In genomic region chr1:207751463-207751789, GRCh38 we compare ENCODE assay signal across 8 cellular contexts. TPM values are rescaled to one million over a fixed set of nuclear protein-coding genes. Genes with fewer than 3 reads are reported as not detected.
A peak's percentile ranks its signal among the peaks of the same experiment; 100 is the strongest.
DNase-seq lines count a peak whose midpoint lies in the region; ATAC-seq, FAIRE-seq and TF ChIP-seq lines count a peak whose summit lies in the region.
"Not testable (repeated sequence)": the region's sequence is repeated elsewhere in the genome, so short reads cannot be mapped to it uniquely, and the experiment has no call there.

No MANE protein-coding gene starts in this region.

- H3K9ac ChIP-seq in K562 (ENCODE audit: insufficient read depth in 1 of 2, low read depth in 2 of 2, low read length in 2 of 2) (peak overlapping the region; percentile 83 to 99), smooth muscle cell (ENCODE audit: low read depth) (peak overlapping the region; percentile 34)

- not testable (repeated sequence) for H3F3A ChIP-seq in smooth muscle cell (ENCODE audit: low read depth)

- TF ChIP-seq EP300 in K562 (IDR thresholded peaks at IDR 0.05; ENCODE audit: low read length): not testable (repeated sequence)

- CTCF ChIA-PET in AG04450 (lab: Charles Lee): interaction anchor here (1.5 kb wide), 1 partner anchor 46 kb away, joined by 14 read pairs; no protein-coding TSS in a partner anchor
- CTCF ChIA-PET in K562 (lab: Yijun Ruan, JAX; ENCODE audit: low intra/inter-chr PET ratio): not testable (repeated sequence)

- H3K27me3 ChIP-seq in AG04450 (ENCODE audit: control insufficient read depth, insufficient read depth, low read length); K562 (ENCODE audit: control insufficient read depth in 2 of 2, insufficient read depth in 2 of 2, low read length in 2 of 2); mononuclear cell (ENCODE audit: insufficient read depth, low read length); smooth muscle cell (ENCODE audit: low read depth): not testable (repeated sequence)

- TF ChIP-seq CTCF in AG04450 (IDR thresholded peaks at IDR 0.05; ENCODE audit: low read depth, low read length); K562 (IDR thresholded peaks at IDR 0.05 in 2 of 3, conservative IDR thresholded peaks at IDR 0.05 in 1 of 3; ENCODE audit: insufficient read depth in 2 of 3, low read depth in 1 of 3, low read length in 3 of 3); fibroblast of villous mesenchyme (IDR thresholded peaks at IDR 0.05; ENCODE audit: insufficient read depth, low read depth, low read length); smooth muscle cell (IDR thresholded peaks at IDR 0.05; ENCODE audit: borderline replicate concordance, insufficient read depth, poor library complexity, severe bottlenecking): not testable (repeated sequence)

- peaks cover 61% of the 10 kb centered on the region for H3K4me1 Mint-ChIP-seq in T-helper 17 cell

- in situ Hi-C loops in K562 (cut with MboI): not testable (repeated sequence)

- H3K79me2 ChIP-seq in K562 (ENCODE audit: control insufficient read depth, insufficient read depth, low read length) (peaks cover 86% of the 10 kb centered on the region), smooth muscle cell (ENCODE audit: low read depth) (peaks cover 43% of the 10 kb centered on the region)

- TF ChIP-seq POLR2A in K562 (conservative IDR thresholded peaks at IDR 0.05): not testable (repeated sequence)

- BruUV-seq in K562 (replicated peaks; lab: Mats Ljungman, UMichigan): TSS peak; percentile 92

- not testable (repeated sequence) for FAIRE-seq in K562 (lab: Jason Lieb, UNC)

- H4K20me1 ChIP-seq in K562 (replicated peaks; ENCODE audit: control insufficient read depth, insufficient read depth, low read length) (peaks cover 33% of the 10 kb centered on the region; the same call in 1 of the 2 replicates), smooth muscle cell (ENCODE audit: low read depth) (peaks cover 41% of the 10 kb centered on the region)

- ATAC-seq in GM19438 (IDR thresholded peaks at IDR 0.05; ENCODE audit: low read depth, unreplicated experiment) (peak; percentile 8), HG03571 (IDR thresholded peaks at IDR 0.05; ENCODE audit: unreplicated experiment) (peak; percentile 2), K562 (peak; percentile 2)
- not testable (repeated sequence) for ATAC-seq in T-helper 17 cell

- not testable (repeated sequence) for H3K9me1 ChIP-seq in K562 (ENCODE audit: control insufficient read depth, insufficient read depth, low read length)

- H2AFZ ChIP-seq in K562 (ENCODE audit: low read depth, low read length) (peak overlapping the region; percentile 79), smooth muscle cell (ENCODE audit: low read depth) (peak overlapping the region; percentile 79)

- H3K4me2 ChIP-seq in K562 (ENCODE audit: insufficient read depth, low read length): peak overlapping the region; percentile 95
- peak overlapping the region; percentile 98 for H3K4me2 ChIP-seq in smooth muscle cell

- H3K27ac Mint-ChIP-seq in T-helper 17 cell: peak overlapping the region; percentile 98

- H3K9me3 ChIP-seq in AG04450 (ENCODE audit: control insufficient read depth, insufficient read depth, low read length); T-helper 17 cell (ENCODE audit: control insufficient read depth, low read length, poor library complexity, severe bottlenecking); K562 (replicated peaks; ENCODE audit: control insufficient read depth, insufficient read depth, low read depth, low read length); mononuclear cell (ENCODE audit: low read depth, low read length); smooth muscle cell (replicated peaks; ENCODE audit: low read depth): not testable (repeated sequence)

- H3K4me1 ChIP-seq in K562 (replicated peaks in 1 of 2; ENCODE audit: control insufficient read depth in 2 of 2, insufficient read depth in 2 of 2, low read length in 2 of 2) (peaks cover 33 to 62% of the 10 kb centered on the region in 2 experiments), mononuclear cell (ENCODE audit: insufficient read depth, low read length) (peaks cover 48% of the 10 kb centered on the region), smooth muscle cell (ENCODE audit: low read depth) (peaks cover 22% of the 10 kb centered on the region)

- POLR2A ChIA-PET in AG04450 (lab: Yijun Ruan, JAX): interaction anchor here (0.7 kb wide), 1 partner anchor 116 kb away, joined by 3 read pairs; no protein-coding TSS in a partner anchor
- POLR2A ChIA-PET in K562 (lab: Yijun Ruan, JAX): interaction anchor here (2.0 kb wide), 1 partner anchor 12 kb away, joined by 13 read pairs; no protein-coding TSS in a partner anchor

- not testable (repeated sequence) for H3K27me3 Mint-ChIP-seq in T-helper 17 cell

- intact Hi-C loops in K562 (cut with micrococcal nuclease): loop anchor here (5.0 kb wide), 1 partner anchor 104 kb away; the partner anchor contains the start of gene CR1L

- H3K4me3 Mint-ChIP-seq in T-helper 17 cell: peak overlapping the region; percentile 100

- not testable (repeated sequence) for TF ChIP-seq RAD21 in K562 (CRISPR knock-in tag; conservative IDR thresholded peaks at IDR 0.05 in 1 of 2, IDR thresholded peaks at IDR 0.05 in 1 of 2)

- under 1% methylated on average over 7 of the region's 7 CpGs for WGBS in K562 (ENCODE audit: insufficient coverage, low coverage, missing lambda C conversion rate)
- 12% methylated on average over 7 of the region's 7 CpGs for WGBS in smooth muscle cell (ENCODE audit: low lambda C conversion rate)

- H3K27ac ChIP-seq in AG04450 (ENCODE audit: low read depth, low read length): peak overlapping the region; percentile 61
- peak overlapping the region; percentile 80 for H3K27ac ChIP-seq in K562 (ENCODE audit: extremely low read depth, low read depth, low read length)
- H3K27ac ChIP-seq in smooth muscle cell (ENCODE audit: low read depth): peak overlapping the region; percentile 77

- peaks cover 15% of the 10 kb centered on the region; the same call in 2 of the 3 replicates for H3K36me3 ChIP-seq in K562 (ENCODE audit: control insufficient read depth, insufficient read depth, low read length)
- H3K36me3 ChIP-seq in smooth muscle cell (ENCODE audit: low read depth): not testable (repeated sequence)

- DNase-seq in AG04450 (ENCODE audit: low read depth, low spot score); T-helper 17 cell; K562 (ENCODE audit: extremely low read depth in 1 of 4, low spot score in 3 of 4); fibroblast of villous mesenchyme (ENCODE audit: low read depth); smooth muscle cell (lab: John Stamatoyannopoulos, UW; ENCODE audit: unreplicated experiment): not testable (repeated sequence)

- H3K36me3 Mint-ChIP-seq in T-helper 17 cell (ENCODE audit: low read depth): not testable (repeated sequence)

- H3K4me3 ChIP-seq in AG04450 (ENCODE audit: low read depth, low read length): peak overlapping the region; percentile 96
- peak overlapping the region; percentile 92 for H3K4me3 ChIP-seq in K562
- H3K4me3 ChIP-seq in fibroblast of villous mesenchyme (ENCODE audit: low read depth, low read length): peak overlapping the region; percentile 95
- peak overlapping the region; percentile 68 for H3K4me3 ChIP-seq in mononuclear cell (ENCODE audit: low read length)
- peak overlapping the region; percentile 86 for H3K4me3 ChIP-seq in smooth muscle cell

TF ChIP-seq in K562, 482 proteins besides CTCF, POLR2A, EP300 and RAD21 (continues in another document):
- TF ChIP-seq ZNF436 (CRISPR knock-in tag; IDR thresholded peaks at IDR 0.05): 0 out of 2 replicates have a peak, but pooled peaks have one; percentile 20
- peak; percentile 75 for TF ChIP-seq ZNF75A (CRISPR knock-in tag; IDR thresholded peaks at IDR 0.05)
- TF ChIP-seq SMAD3 (CRISPR knock-in tag; conservative IDR thresholded peaks at IDR 0.05): peak; percentile 68; the same call in 1 of the 2 replicates
- peak; percentile 34; the same call in 1 of the 2 replicates for TF ChIP-seq ERF (CRISPR knock-in tag; IDR thresholded peaks at IDR 0.05)
- peak; percentile 69 for TF ChIP-seq DMBX1 (CRISPR knock-in tag; IDR thresholded peaks at IDR 0.05; ENCODE audit: borderline replicate concordance)
- TF ChIP-seq TRIM24 (IDR thresholded peaks at IDR 0.05): 0 out of 4 replicates have a peak, but pooled peaks of 1 of the 2 experiments have one; percentile 7

RNA-seq across cellular contexts. Expression of gene CD46, which starts 0.4 kb away (rescaled TPM):
- polyA plus RNA-seq in AG04450 (2011; rRNA removed): 112 and 148 TPM in 2 replicates
- polyA minus RNA-seq in AG04450 (2011; rRNA and poly(A)+ RNA removed): 25.4 and 60.6 TPM in 2 replicates
- total RNA-seq in T-helper 17 cell: 100 to 1,000 TPM; 114 to 133 TPM
- total RNA-seq in K562 (2011; cell fraction: chromatin; rRNA removed; ENCODE audit: low replicate concordance): 356 and 908 TPM in 2 replicates
- total RNA-seq in K562 (2011; cell fraction: nucleolus; rRNA removed): 170 and 219 TPM in 2 replicates
- total RNA-seq in K562 (2011; cell fraction: nucleoplasm; rRNA removed): 411 and 563 TPM in 2 replicates
- 87.9 and 94.5 TPM in 2 replicates for total RNA-seq in K562 (2014; rRNA removed)
- 156 and 168 TPM in 2 replicates for total RNA-seq in K562 (2014; rRNA removed; fragmentation: Illumina TruSeq; extraction: Trizol)
- total RNA-seq in K562 (2015; rRNA removed; fragmentation: Illumina TruSeq; extraction: Trizol): 126 and 151 TPM in 2 replicates
- 143 and 156 TPM in 2 replicates for total RNA-seq in K562 (2021)
- 374 and 391 TPM in 2 replicates for polyA plus RNA-seq in K562 (2011; rRNA removed)
- polyA plus RNA-seq in K562 (2011; cell fraction: cytosol; rRNA removed): 28.4 and 93.7 TPM in 2 replicates
- polyA plus RNA-seq in K562 (2011; cell fraction: nucleus; rRNA removed): 370 and 950 TPM in 2 replicates
- 91.8 and 133 TPM in 2 replicates for polyA plus RNA-seq in K562 (2012)
- polyA plus RNA-seq in K562 (2014; fragmentation: Illumina TruSeq; extraction: Trizol): 149 and 205 TPM in 2 replicates
- polyA plus RNA-seq in K562 (2014; fragmentation: Nextera tagmentation; extraction: Ambion mirVana): 100 to 1,000 TPM; 143 to 220 TPM
- 183 and 199 TPM in 2 replicates for polyA plus RNA-seq in K562 (2014; rRNA removed)
- polyA minus RNA-seq in K562 (2011; rRNA and poly(A)+ RNA removed): 160 and 229 TPM in 2 replicates
- polyA minus RNA-seq in K562 (2011; cell fraction: cytosol; rRNA and poly(A)+ RNA removed): 73.7 and 85.6 TPM in 2 replicates
- 188 and 382 TPM in 2 replicates for polyA minus RNA-seq in K562 (2011; cell fraction: nucleus; rRNA and poly(A)+ RNA removed)
- 107 and 153 TPM in 2 replicates for total RNA-seq in fibroblast of villous mesenchyme
- total RNA-seq in mononuclear cell: 120 TPM
- 234 and 243 TPM in 2 replicates for total RNA-seq in smooth muscle cell
- polyA plus RNA-seq in smooth muscle cell: 117 and 126 TPM in 2 replicates
